21 cellular contexts compared by ENCODE assay signal in the genomic region with DNA sequence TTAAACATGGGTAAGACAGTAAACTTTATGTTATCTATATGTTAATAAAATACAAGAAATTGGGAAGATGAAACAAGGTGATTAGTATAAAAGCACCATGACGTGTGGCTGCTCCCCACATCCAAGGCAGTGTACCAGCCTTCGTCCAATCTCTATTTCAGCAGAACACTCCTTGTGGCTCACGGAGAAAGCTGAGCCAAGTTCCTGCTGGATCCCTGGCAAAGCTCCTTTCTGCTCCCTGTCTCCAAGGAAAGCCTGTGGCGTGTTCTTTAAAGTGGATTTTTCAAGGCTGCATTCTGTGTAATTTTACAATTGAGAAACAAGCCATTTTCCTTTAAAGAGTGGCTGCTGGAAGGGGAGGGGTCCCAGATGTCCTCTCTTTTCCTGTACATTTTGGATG.
"Had no signal": no experiment of that assay in that cellular context is flagged by ENCODE, and none has a peak within 500 bp of the region (broad histone marks: within the 10 kb centered on the region; RNA-seq: fewer than 3 reads in every experiment).

No MANE protein-coding gene starts in this region.

- DNase-seq: effector memory CD8-positive, alpha-beta T cell; gastrocnemius medialis; immature natural killer cell; kidney; left colon; mesendoderm; naive thymus-derived CD4-positive, alpha-beta T cell; nephron progenitor cell; right lobe of liver; stimulated activated CD4-positive, alpha-beta T cell treated with anti-CD3 and anti-CD28 coated beads, Interleukin-15, amount 100 ng/mL, for 24 hours; stimulated activated CD4-positive, alpha-beta T cell treated with anti-CD3 and anti-CD28 coated beads, Interleukin-1b, Interleukin-23, amount 100 ng/mL, for 48 hours; stimulated activated CD4-positive, alpha-beta T cell treated with anti-CD3 and anti-CD28 coated beads, Interleukin-4, amount 100 ng/mL, for 24 hours; stimulated activated naive CD8-positive, alpha-beta T cell treated with anti-CD3 and anti-CD28 coated beads, Interleukin-15, amount 100 ng/mL, for 72 hours; transverse colon had no signal

- H3K4me1 Mint-ChIP-seq: central memory CD8-positive, alpha-beta T cell; immature natural killer cell; naive thymus-derived CD4-positive, alpha-beta T cell; nephron progenitor cell; stimulated activated memory B cell treated with anti-CD40 and anti-IgM and Interleukin-4, amounts not matched to agents 10 μg/mL and 1 μg/mL and 100 μg/mL, for 72 hours; stimulated activated naive CD8-positive, alpha-beta T cell treated with anti-CD3 and anti-CD28 coated beads, Interleukin-15, amount 100 ng/mL, for 72 hours had no signal

- H3K9me3 ChIP-seq: right lobe of liver had no signal

- H3K4me3 Mint-ChIP-seq: central memory CD8-positive, alpha-beta T cell; dendritic cell treated with granulocyte-macrophage colony-stimulating factor and Interleukin-4, amounts not matched to agents 40 ng/mL and 50 ng/mL, for 4 days; effector memory CD8-positive, alpha-beta T cell; immature natural killer cell; naive thymus-derived CD4-positive, alpha-beta T cell; nephron progenitor cell; stimulated activated memory B cell treated with anti-CD40 and anti-IgM and Interleukin-4, amounts not matched to agents 10 μg/mL and 1 μg/mL and 100 μg/mL, for 72 hours; stimulated activated naive CD8-positive, alpha-beta T cell treated with anti-CD3 and anti-CD28 coated beads, Interleukin-15, amount 100 ng/mL, for 72 hours had no signal

- H3K27me3 Mint-ChIP-seq: dendritic cell treated with granulocyte-macrophage colony-stimulating factor and Interleukin-4, amounts not matched to agents 40 ng/mL and 50 ng/mL, for 4 days; stimulated activated memory B cell treated with anti-CD40 and anti-IgM and Interleukin-4, amounts not matched to agents 10 μg/mL and 1 μg/mL and 100 μg/mL, for 72 hours; stimulated activated naive CD8-positive, alpha-beta T cell treated with anti-CD3 and anti-CD28 coated beads, Interleukin-15, amount 100 ng/mL, for 72 hours had no signal

- H3K27me3 ChIP-seq: esophagus muscularis mucosa, gastrocnemius medialis, right lobe of liver, spleen, transverse colon had no signal

- ATAC-seq: effector memory CD8-positive, alpha-beta T cell; gastrocnemius medialis; left colon; naive thymus-derived CD4-positive, alpha-beta T cell; stimulated activated memory B cell treated with anti-CD40 and anti-IgM and Interleukin-4, amounts not matched to agents 10 μg/mL and 1 μg/mL and 100 μg/mL, for 72 hours; stimulated activated naive CD8-positive, alpha-beta T cell treated with anti-CD3 and anti-CD28 coated beads, Interleukin-15, amount 100 ng/mL, for 72 hours had no signal

- H3K36me3 ChIP-seq: esophagus muscularis mucosa, gastrocnemius medialis, right lobe of liver, spleen, thoracic aorta, transverse colon had no signal

- H3K27ac Mint-ChIP-seq: dendritic cell treated with granulocyte-macrophage colony-stimulating factor and Interleukin-4, amounts not matched to agents 40 ng/mL and 50 ng/mL, for 4 days; effector memory CD8-positive, alpha-beta T cell; immature natural killer cell; naive thymus-derived CD4-positive, alpha-beta T cell; nephron progenitor cell; stimulated activated memory B cell treated with anti-CD40 and anti-IgM and Interleukin-4, amounts not matched to agents 10 μg/mL and 1 μg/mL and 100 μg/mL, for 72 hours; stimulated activated naive CD8-positive, alpha-beta T cell treated with anti-CD3 and anti-CD28 coated beads, Interleukin-15, amount 100 ng/mL, for 72 hours had no signal

- H3K27ac ChIP-seq: epithelial cell of prostate, esophagus muscularis mucosa, gastrocnemius medialis, right lobe of liver, spleen, thoracic aorta, transverse colon had no signal

- H3K4me3 ChIP-seq: esophagus muscularis mucosa, gastrocnemius medialis, right lobe of liver, spleen, thoracic aorta, transverse colon had no signal

- H3K4me1 ChIP-seq: esophagus muscularis mucosa, gastrocnemius medialis, right lobe of liver, spleen, transverse colon had no signal

- H3K36me3 Mint-ChIP-seq: stimulated activated memory B cell treated with anti-CD40 and anti-IgM and Interleukin-4, amounts not matched to agents 10 μg/mL and 1 μg/mL and 100 μg/mL, for 72 hours had no signal
